In genomic region chr14:34875031-34875922, GRCh38 we compare ENCODE assay signal across 8 cellular contexts. TPM values are rescaled to one million over a fixed set of nuclear protein-coding genes. Genes with fewer than 3 reads are reported as not detected.
DNase-seq lines count a peak whose midpoint lies in the region; ATAC-seq and TF ChIP-seq lines count a peak whose summit lies in the region.

Gene BAZ1A, minus strand, starts transcription at chr14:34875360. Its CDS starts 756 bp downstream, at chr14:34874604.

- CTCF ChIA-PET in WTC11 (lab: Charles Lee): interaction anchor here (0.6 to 1.3 kb wide), 6 partner anchors 9 to 202 kb away, joined by 3 to 4 read pairs (median 3); partner anchors contain the start of gene SRP54

- peaks cover 30% of the 10 kb centered on the region for H3K4me1 Mint-ChIP-seq in WTC11

- H3K36me3 ChIP-seq in kidney epithelial cell (ENCODE audit: control insufficient read depth, insufficient read depth, low read length): no peaks in the 10 kb centered on the region

- DNase-seq in AG10803 (ENCODE audit: low read depth): peak; percentile 87
- peak; percentile 91 for DNase-seq in NCI-H345 (lab: John Stamatoyannopoulos, UW)
- no peak for DNase-seq in WTC11 (ENCODE audit: low spot score)
- DNase-seq in kidney epithelial cell (ENCODE audit: low read depth): peak; percentile 76
- peak; percentile 53 for DNase-seq in stimulated activated CD4-positive, alpha-beta T cell treated with anti-CD3 and anti-CD28 coated beads, Interleukin-15, amount 100 ng/mL, for 24 hours

- H3K9me3 Mint-ChIP-seq in WTC11: no peaks in the 10 kb centered on the region

- no peak; the same call in 1 of the 2 replicates for TF ChIP-seq CTCF in AG10803 (conservative IDR thresholded peaks at IDR 0.05; ENCODE audit: low read length)
- TF ChIP-seq CTCF in WTC11 (IDR thresholded peaks at IDR 0.05): no peak
- no peak for TF ChIP-seq CTCF in kidney epithelial cell (IDR thresholded peaks at IDR 0.05; ENCODE audit: insufficient read depth, low read length, poor library complexity, severe bottlenecking)

- no peaks in the 10 kb centered on the region for H3K27me3 ChIP-seq in kidney epithelial cell (ENCODE audit: control insufficient read depth, insufficient read depth, low read length)

- H3K4me3 Mint-ChIP-seq in WTC11: peak within 1 kb of the TSS; percentile 98

- peak within 1 kb of the TSS; percentile 98 for H3K27ac Mint-ChIP-seq in WTC11

- 0 out of 2 replicates have a peak, but pooled peaks cover 3% of the 10 kb centered on the region for H3K27me3 Mint-ChIP-seq in WTC11 (ENCODE audit: low read depth)

- H3K27ac ChIP-seq in cingulate gyrus (ENCODE audit: low read depth, low read length): peak within 1 kb of the TSS; percentile 93

- no peaks in the 10 kb centered on the region for H3K36me3 Mint-ChIP-seq in WTC11

- H3K4me3 ChIP-seq in AG10803 (ENCODE audit: low read length): peak within 1 kb of the TSS; percentile 80
- peak within 1 kb of the TSS; percentile 75 for H3K4me3 ChIP-seq in kidney epithelial cell (ENCODE audit: low read depth, low read length)

- POLR2A ChIA-PET in WTC11 (lab: Charles Lee): interaction anchor here (0.7 to 1.6 kb wide), 6 partner anchors 8 to 171 kb away, joined by 3 to 14 read pairs (median 3); partner anchors contain the start of genes CFL2 and SRP54

- ATAC-seq in GM19025 (IDR thresholded peaks at IDR 0.05; ENCODE audit: low read depth, unreplicated experiment) (peak; percentile 23), HG03280 (IDR thresholded peaks at IDR 0.05; ENCODE audit: unreplicated experiment) (peak; percentile 16), WTC11 (peak; percentile 60)

TF ChIP-seq in WTC11, 78 proteins besides CTCF, POLR2A, EP300 and RAD21 (continues in another document):
- TF ChIP-seq GABPB1 (CRISPR knock-in tag; IDR thresholded peaks at IDR 0.05) (peak; percentile 69; the same call in 1 of the 2 replicates), PRRX2 (CRISPR knock-in tag; IDR thresholded peaks at IDR 0.05) (no peak), FOXJ3 (CRISPR knock-in tag; IDR thresholded peaks at IDR 0.05; ENCODE audit: borderline replicate concordance) (no peak), TCF7 (CRISPR knock-in tag; IDR thresholded peaks at IDR 0.05; ENCODE audit: low read depth) (no peak), OVOL2 (CRISPR knock-in tag; IDR thresholded peaks at IDR 0.05; ENCODE audit: borderline replicate concordance) (no peak), ETV6 (CRISPR knock-in tag; IDR thresholded peaks at IDR 0.05) (peak; percentile 69; the same call in 1 of the 2 replicates), TEAD1 (CRISPR knock-in tag; IDR thresholded peaks at IDR 0.05) (peak; percentile 52; the same call in 1 of the 2 replicates), ZNF232 (CRISPR knock-in tag; IDR thresholded peaks at IDR 0.05) (no peak), STAT6 (CRISPR knock-in tag; conservative IDR thresholded peaks at IDR 0.05; ENCODE audit: low read depth) (no peak), SMAD3 (CRISPR knock-in tag; IDR thresholded peaks at IDR 0.05; ENCODE audit: borderline replicate concordance) (no peak), ZNF416 (CRISPR knock-in tag; IDR thresholded peaks at IDR 0.05) (no peak), NFATC4 (CRISPR knock-in tag; IDR thresholded peaks at IDR 0.05) (no peak), SP1 (CRISPR knock-in tag; conservative IDR thresholded peaks at IDR 0.05) (no peak)
- TF ChIP-seq, protein P1, sequence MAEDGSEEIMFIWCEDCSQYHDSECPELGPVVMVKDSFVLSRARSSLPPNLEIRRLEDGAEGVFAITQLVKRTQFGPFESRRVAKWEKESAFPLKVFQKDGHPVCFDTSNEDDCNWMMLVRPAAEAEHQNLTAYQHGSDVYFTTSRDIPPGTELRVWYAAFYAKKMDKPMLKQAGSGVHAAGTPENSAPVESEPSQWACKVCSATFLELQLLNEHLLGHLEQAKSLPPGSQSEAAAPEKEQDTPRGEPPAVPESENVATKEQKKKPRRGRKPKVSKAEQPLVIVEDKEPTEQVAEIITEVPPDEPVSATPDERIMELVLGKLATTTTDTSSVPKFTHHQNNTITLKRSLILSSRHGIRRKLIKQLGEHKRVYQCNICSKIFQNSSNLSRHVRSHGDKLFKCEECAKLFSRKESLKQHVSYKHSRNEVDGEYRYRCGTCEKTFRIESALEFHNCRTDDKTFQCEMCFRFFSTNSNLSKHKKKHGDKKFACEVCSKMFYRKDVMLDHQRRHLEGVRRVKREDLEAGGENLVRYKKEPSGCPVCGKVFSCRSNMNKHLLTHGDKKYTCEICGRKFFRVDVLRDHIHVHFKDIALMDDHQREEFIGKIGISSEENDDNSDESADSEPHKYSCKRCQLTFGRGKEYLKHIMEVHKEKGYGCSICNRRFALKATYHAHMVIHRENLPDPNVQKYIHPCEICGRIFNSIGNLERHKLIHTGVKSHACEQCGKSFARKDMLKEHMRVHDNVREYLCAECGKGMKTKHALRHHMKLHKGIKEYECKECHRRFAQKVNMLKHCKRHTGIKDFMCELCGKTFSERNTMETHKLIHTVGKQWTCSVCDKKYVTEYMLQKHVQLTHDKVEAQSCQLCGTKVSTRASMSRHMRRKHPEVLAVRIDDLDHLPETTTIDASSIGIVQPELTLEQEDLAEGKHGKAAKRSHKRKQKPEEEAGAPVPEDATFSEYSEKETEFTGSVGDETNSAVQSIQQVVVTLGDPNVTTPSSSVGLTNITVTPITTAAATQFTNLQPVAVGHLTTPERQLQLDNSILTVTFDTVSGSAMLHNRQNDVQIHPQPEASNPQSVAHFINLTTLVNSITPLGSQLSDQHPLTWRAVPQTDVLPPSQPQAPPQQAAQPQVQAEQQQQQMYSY (CRISPR knock-in tag; IDR thresholded peaks at IDR 0.05): no peak
- TF ChIP-seq, protein P2, sequence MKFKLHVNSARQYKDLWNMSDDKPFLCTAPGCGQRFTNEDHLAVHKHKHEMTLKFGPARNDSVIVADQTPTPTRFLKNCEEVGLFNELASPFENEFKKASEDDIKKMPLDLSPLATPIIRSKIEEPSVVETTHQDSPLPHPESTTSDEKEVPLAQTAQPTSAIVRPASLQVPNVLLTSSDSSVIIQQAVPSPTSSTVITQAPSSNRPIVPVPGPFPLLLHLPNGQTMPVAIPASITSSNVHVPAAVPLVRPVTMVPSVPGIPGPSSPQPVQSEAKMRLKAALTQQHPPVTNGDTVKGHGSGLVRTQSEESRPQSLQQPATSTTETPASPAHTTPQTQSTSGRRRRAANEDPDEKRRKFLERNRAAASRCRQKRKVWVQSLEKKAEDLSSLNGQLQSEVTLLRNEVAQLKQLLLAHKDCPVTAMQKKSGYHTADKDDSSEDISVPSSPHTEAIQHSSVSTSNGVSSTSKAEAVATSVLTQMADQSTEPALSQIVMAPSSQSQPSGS (CRISPR knock-in tag; IDR thresholded peaks at IDR 0.05; ENCODE audit: borderline replicate concordance, low read depth): no peak
- TF ChIP-seq, protein P3, sequence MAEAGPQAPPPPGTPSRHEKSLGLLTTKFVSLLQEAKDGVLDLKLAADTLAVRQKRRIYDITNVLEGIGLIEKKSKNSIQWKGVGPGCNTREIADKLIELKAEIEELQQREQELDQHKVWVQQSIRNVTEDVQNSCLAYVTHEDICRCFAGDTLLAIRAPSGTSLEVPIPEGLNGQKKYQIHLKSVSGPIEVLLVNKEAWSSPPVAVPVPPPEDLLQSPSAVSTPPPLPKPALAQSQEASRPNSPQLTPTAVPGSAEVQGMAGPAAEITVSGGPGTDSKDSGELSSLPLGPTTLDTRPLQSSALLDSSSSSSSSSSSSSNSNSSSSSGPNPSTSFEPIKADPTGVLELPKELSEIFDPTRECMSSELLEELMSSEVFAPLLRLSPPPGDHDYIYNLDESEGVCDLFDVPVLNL (CRISPR knock-in tag; IDR thresholded peaks at IDR 0.05; ENCODE audit: borderline replicate concordance, low read depth): no peak
- TF ChIP-seq, protein P4, sequence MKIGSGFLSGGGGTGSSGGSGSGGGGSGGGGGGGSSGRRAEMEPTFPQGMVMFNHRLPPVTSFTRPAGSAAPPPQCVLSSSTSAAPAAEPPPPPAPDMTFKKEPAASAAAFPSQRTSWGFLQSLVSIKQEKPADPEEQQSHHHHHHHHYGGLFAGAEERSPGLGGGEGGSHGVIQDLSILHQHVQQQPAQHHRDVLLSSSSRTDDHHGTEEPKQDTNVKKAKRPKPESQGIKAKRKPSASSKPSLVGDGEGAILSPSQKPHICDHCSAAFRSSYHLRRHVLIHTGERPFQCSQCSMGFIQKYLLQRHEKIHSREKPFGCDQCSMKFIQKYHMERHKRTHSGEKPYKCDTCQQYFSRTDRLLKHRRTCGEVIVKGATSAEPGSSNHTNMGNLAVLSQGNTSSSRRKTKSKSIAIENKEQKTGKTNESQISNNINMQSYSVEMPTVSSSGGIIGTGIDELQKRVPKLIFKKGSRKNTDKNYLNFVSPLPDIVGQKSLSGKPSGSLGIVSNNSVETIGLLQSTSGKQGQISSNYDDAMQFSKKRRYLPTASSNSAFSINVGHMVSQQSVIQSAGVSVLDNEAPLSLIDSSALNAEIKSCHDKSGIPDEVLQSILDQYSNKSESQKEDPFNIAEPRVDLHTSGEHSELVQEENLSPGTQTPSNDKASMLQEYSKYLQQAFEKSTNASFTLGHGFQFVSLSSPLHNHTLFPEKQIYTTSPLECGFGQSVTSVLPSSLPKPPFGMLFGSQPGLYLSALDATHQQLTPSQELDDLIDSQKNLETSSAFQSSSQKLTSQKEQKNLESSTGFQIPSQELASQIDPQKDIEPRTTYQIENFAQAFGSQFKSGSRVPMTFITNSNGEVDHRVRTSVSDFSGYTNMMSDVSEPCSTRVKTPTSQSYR (CRISPR knock-in tag; IDR thresholded peaks at IDR 0.05): no peak

RNA-seq across cellular contexts. Expression of gene BAZ1A, which starts in this region (rescaled TPM):
- 17.1 to 28.2 TPM (median 21.2 TPM) in 3 replicates for total RNA-seq in WTC11 (2021)
- total RNA-seq in kidney epithelial cell: 36.1 and 44.2 TPM in 2 replicates
